Comparison of ENCODE assay signal across 8 cellular contexts in genomic region chr2:224039080-224039769, GRCh38. TPM values are rescaled to one million over a fixed set of nuclear protein-coding genes. Genes with fewer than 3 reads are reported as not detected.
DNase-seq lines count a peak whose midpoint lies in the region; ATAC-seq and TF ChIP-seq lines count a peak whose summit lies in the region.

SERPINE2 (minus strand) TSS chr2:224039286; CDS start chr2:224001900, 37,386 bp downstream.

- peaks cover 38% of the 10 kb centered on the region for H3K27me3 Mint-ChIP-seq in activated T-helper 1 cell treated with anti-CD3 and anti-CD28 coated beads, Interleukin-12 subunit alpha, Interleukin-12 subunit beta, Interleukin-2, Interleukin-4 antibody, amounts not matched to agents 30 ng/mL and 10 ng/mL and 1 ng/mL, durations not matched to agents 14 hours and 24 hours and 36 hours (ENCODE audit: insufficient read depth)
- peaks cover 2 to 39% (median 9%) of the 10 kb centered on the region in 5 donors for H3K27me3 Mint-ChIP-seq in naive thymus-derived CD8-positive, alpha-beta T cell

- H3K9ac ChIP-seq in NT2/D1 (ENCODE audit: insufficient read length, low read depth) = peak within 1 kb of the TSS; percentile 87

- peaks cover 42% of the 10 kb centered on the region for H3K27me3 ChIP-seq in NT2/D1 (ENCODE audit: insufficient read depth, insufficient read length)
- peaks cover 0 to 78% (median 34%) of the 10 kb centered on the region in 3 donors for H3K27me3 ChIP-seq in stomach

- H3K36me3 ChIP-seq in NT2/D1 (ENCODE audit: insufficient read depth, insufficient read length, low read length) (peaks cover 21% of the 10 kb centered on the region), stomach (no peaks in the 10 kb centered on the region)

- H3K4me1 Mint-ChIP-seq in activated T-helper 1 cell treated with anti-CD3 and anti-CD28 coated beads, Interleukin-12 subunit alpha, Interleukin-12 subunit beta, Interleukin-2, Interleukin-4 antibody, amounts not matched to agents 30 ng/mL and 10 ng/mL and 1 ng/mL, durations not matched to agents 14 hours and 24 hours and 36 hours (ENCODE audit: low read depth) = peaks cover 26% of the 10 kb centered on the region
- peaks cover 7 to 29% (median 23%) of the 10 kb centered on the region in 4 donors for H3K4me1 Mint-ChIP-seq in naive thymus-derived CD8-positive, alpha-beta T cell

- H3K27ac Mint-ChIP-seq in activated T-helper 1 cell treated with anti-CD3 and anti-CD28 coated beads, Interleukin-12 subunit alpha, Interleukin-12 subunit beta, Interleukin-2, Interleukin-4 antibody, amounts not matched to agents 30 ng/mL and 10 ng/mL and 1 ng/mL, durations not matched to agents 14 hours and 24 hours and 36 hours = peak within 1 kb of the TSS; percentile 82
- H3K27ac Mint-ChIP-seq in naive thymus-derived CD8-positive, alpha-beta T cell = peak within 1 kb of the TSS in 9 of 10 donors; percentile 3 to 88 (median 58)

- intact Hi-C loops in activated T-helper 1 cell treated with anti-CD3 and anti-CD28 coated beads, Interleukin-12 subunit alpha, Interleukin-12 subunit beta, Interleukin-2, Interleukin-4 antibody, amounts not matched to agents 30 ng/mL and 10 ng/mL and 1 ng/mL, durations not matched to agents 14 hours and 24 hours and 36 hours (cut with micrococcal nuclease) = loop anchor here (1.0 to 5.0 kb wide), 5 partner anchors 28 to 546 kb away; partner anchors contain the start of genes AP1S3 and CUL3
- intact Hi-C loops in stomach (cut with DNase I; ENCODE audit: low total_unique reads) = no loop called here

- 0 to 2% (median 0%) methylated on average over 13 to 91 of the region's 91 CpGs for WGBS in stomach, 5 donors

- peak; percentile 70 for TF ChIP-seq CTCF in AG04449 (IDR thresholded peaks at IDR 0.05; ENCODE audit: insufficient read depth, low read length, missing control alignments)
- TF ChIP-seq CTCF in fibroblast of the aortic adventitia (IDR thresholded peaks at IDR 0.05; ENCODE audit: insufficient read depth, low read length) = peak; percentile 38
- TF ChIP-seq CTCF in stomach (IDR thresholded peaks at IDR 0.05) = peak in 1 of 7 experiments; percentile 7

- H3K27ac ChIP-seq in stomach = peak within 1 kb of the TSS in 3 of 5 donors; percentile 28 to 60 (median 38)

- no peaks in the 10 kb centered on the region for H3K9me3 Mint-ChIP-seq in activated T-helper 1 cell treated with anti-CD3 and anti-CD28 coated beads, Interleukin-12 subunit alpha, Interleukin-12 subunit beta, Interleukin-2, Interleukin-4 antibody, amounts not matched to agents 30 ng/mL and 10 ng/mL and 1 ng/mL, durations not matched to agents 14 hours and 24 hours and 36 hours
- H3K9me3 Mint-ChIP-seq in naive thymus-derived CD8-positive, alpha-beta T cell = no peaks in the 10 kb centered on the region

- H3K4me1 ChIP-seq in NT2/D1 (ENCODE audit: insufficient read depth, insufficient read length) (peaks cover 6% of the 10 kb centered on the region), stomach (peaks cover 0 to 34% (median 19%) of the 10 kb centered on the region in 4 donors)

- DNase-seq in AG04449 (ENCODE audit: low read depth, low spot score) (no peak), NT2/D1 (ENCODE audit: low read depth, low spot score) (peak; percentile 66), fibroblast of the aortic adventitia (ENCODE audit: low read depth) (peak; percentile 61), stomach (no peak)
- DNase-seq in activated T-helper 1 cell treated with anti-CD3 and anti-CD28 coated beads, Interleukin-12 subunit alpha, Interleukin-12 subunit beta, Interleukin-2, Interleukin-4 antibody, amounts not matched to agents 30 ng/mL and 10 ng/mL and 1 ng/mL, durations not matched to agents 14 hours and 24 hours and 36 hours (ENCODE audit: low spot score) = peak; percentile 46
- DNase-seq in naive thymus-derived CD8-positive, alpha-beta T cell = peak; percentile 14 to 75 (median 44)

- CTCF ChIA-PET in AG04449 (lab: Yijun Ruan, JAX) = interaction anchor here (0.6 to 7.1 kb wide), 15 partner anchors 12 to 248 kb away, joined by 3 to 68 read pairs (median 3); no protein-coding TSS in a partner anchor

- H3K36me3 Mint-ChIP-seq in activated T-helper 1 cell treated with anti-CD3 and anti-CD28 coated beads, Interleukin-12 subunit alpha, Interleukin-12 subunit beta, Interleukin-2, Interleukin-4 antibody, amounts not matched to agents 30 ng/mL and 10 ng/mL and 1 ng/mL, durations not matched to agents 14 hours and 24 hours and 36 hours (ENCODE audit: low read depth) = peaks cover 6% of the 10 kb centered on the region
- H3K36me3 Mint-ChIP-seq in naive thymus-derived CD8-positive, alpha-beta T cell = no peaks in the 10 kb centered on the region

- ATAC-seq in GM18868 (IDR thresholded peaks at IDR 0.05; ENCODE audit: unreplicated experiment) (peak; percentile 51), HG03159 (IDR thresholded peaks at IDR 0.05; ENCODE audit: unreplicated experiment) (peak; percentile 70)
- peak; percentile 74 to 78 for ATAC-seq in naive thymus-derived CD8-positive, alpha-beta T cell

- H3K4me3 Mint-ChIP-seq in activated T-helper 1 cell treated with anti-CD3 and anti-CD28 coated beads, Interleukin-12 subunit alpha, Interleukin-12 subunit beta, Interleukin-2, Interleukin-4 antibody, amounts not matched to agents 30 ng/mL and 10 ng/mL and 1 ng/mL, durations not matched to agents 14 hours and 24 hours and 36 hours = peak within 1 kb of the TSS; percentile 97
- H3K4me3 Mint-ChIP-seq in naive thymus-derived CD8-positive, alpha-beta T cell = peak within 1 kb of the TSS; percentile 81 to 97 (median 92)

- TF ChIP-seq EP300 in stomach (IDR thresholded peaks at IDR 0.05) = no peak

- H3K4me3 ChIP-seq in AG04449 (ENCODE audit: low read depth, low read length) = peak within 1 kb of the TSS; percentile 72
- H3K4me3 ChIP-seq in NT2/D1 (ENCODE audit: insufficient read length, low read depth) = peak within 1 kb of the TSS; percentile 80
- H3K4me3 ChIP-seq in fibroblast of the aortic adventitia (ENCODE audit: low read depth, low read length) = peak within 1 kb of the TSS; percentile 94
- peak within 1 kb of the TSS; percentile 62 to 87 (median 76) for H3K4me3 ChIP-seq in stomach

- POLR2A ChIA-PET in AG04449 (lab: Yijun Ruan, JAX) = interaction anchor here (0.6 to 1.5 kb wide), 11 partner anchors 46 to 299 kb away, joined by 3 to 9 read pairs (median 4); no protein-coding TSS in a partner anchor
- POLR2A ChIA-PET in naive thymus-derived CD8-positive, alpha-beta T cell (lab: Charles Lee) = interaction anchor here (0.8 kb wide), 2 partner anchors 14 to 26 kb away, joined by 3 to 4 read pairs; no protein-coding TSS in a partner anchor

- H3K9me3 ChIP-seq in NT2/D1 (ENCODE audit: insufficient read depth, low read length) (no peaks in the 10 kb centered on the region), stomach (no peaks in the 10 kb centered on the region)

- no peak for TF ChIP-seq POLR2A in stomach (IDR thresholded peaks at IDR 0.05)

RNA-seq across cellular contexts. Expression of gene SERPINE2, which starts in this region (rescaled TPM):
- 28.8 and 29.7 TPM in 2 replicates for total RNA-seq in activated T-helper 1 cell treated with anti-CD3 and anti-CD28 coated beads, Interleukin-12 subunit alpha, Interleukin-12 subunit beta, Interleukin-2, Interleukin-4 antibody, amounts not matched to agents 30 ng/mL and 10 ng/mL and 1 ng/mL, durations not matched to agents 14 hours and 24 hours and 36 hours
- total RNA-seq in fibroblast of the aortic adventitia (ENCODE audit: low replicate concordance) (252 and 1,159 TPM in 2 replicates), stomach (10 to 100 TPM in 3 of 5 donors, 1 to 10 TPM in 1, not detected in 1; 5.1 to 27.4 (median 11.5) TPM)
- total RNA-seq in naive thymus-derived CD8-positive, alpha-beta T cell = 1 to 10 TPM; 2.6 to 3.6 TPM
- polyA plus RNA-seq in naive thymus-derived CD8-positive, alpha-beta T cell = 10 to 100 TPM in 1 of 3 donors, 1 to 10 TPM in 2; 4.4 to 17.0 (median 7.2) TPM
- 10 to 100 TPM in 1 of 3 donors, 1 to 10 TPM in 2; 1.8 to 12.9 (median 8.3) TPM for polyA plus RNA-seq in stomach

Comparison
In these comparisons a context has a peak if more than half of its experiments do, and no peak if none do; other contexts are left out.
1. DNase-seq: peak in NT2/D1 (single experiment), activated T-helper 1 cell treated with anti-CD3 and anti-CD28 coated beads, Interleukin-12 subunit alpha, Interleukin-12 subunit beta, Interleukin-2, Interleukin-4 antibody, amounts not matched to agents 30 ng/mL and 10 ng/mL and 1 ng/mL, durations not matched to agents 14 hours and 24 hours and 36 hours (single experiment), fibroblast of the aortic adventitia (single experiment) and naive thymus-derived CD8-positive, alpha-beta T cell (10 of 10); none in AG04449 (single experiment) and stomach (single experiment).
2. Peak in every context shown above with its lines, with median percentiles within 50 percentile points of each other: H3K4me3 ChIP-seq and ATAC-seq.